ENCODE assay signal across 1 cellular context in the genomic region with DNA sequence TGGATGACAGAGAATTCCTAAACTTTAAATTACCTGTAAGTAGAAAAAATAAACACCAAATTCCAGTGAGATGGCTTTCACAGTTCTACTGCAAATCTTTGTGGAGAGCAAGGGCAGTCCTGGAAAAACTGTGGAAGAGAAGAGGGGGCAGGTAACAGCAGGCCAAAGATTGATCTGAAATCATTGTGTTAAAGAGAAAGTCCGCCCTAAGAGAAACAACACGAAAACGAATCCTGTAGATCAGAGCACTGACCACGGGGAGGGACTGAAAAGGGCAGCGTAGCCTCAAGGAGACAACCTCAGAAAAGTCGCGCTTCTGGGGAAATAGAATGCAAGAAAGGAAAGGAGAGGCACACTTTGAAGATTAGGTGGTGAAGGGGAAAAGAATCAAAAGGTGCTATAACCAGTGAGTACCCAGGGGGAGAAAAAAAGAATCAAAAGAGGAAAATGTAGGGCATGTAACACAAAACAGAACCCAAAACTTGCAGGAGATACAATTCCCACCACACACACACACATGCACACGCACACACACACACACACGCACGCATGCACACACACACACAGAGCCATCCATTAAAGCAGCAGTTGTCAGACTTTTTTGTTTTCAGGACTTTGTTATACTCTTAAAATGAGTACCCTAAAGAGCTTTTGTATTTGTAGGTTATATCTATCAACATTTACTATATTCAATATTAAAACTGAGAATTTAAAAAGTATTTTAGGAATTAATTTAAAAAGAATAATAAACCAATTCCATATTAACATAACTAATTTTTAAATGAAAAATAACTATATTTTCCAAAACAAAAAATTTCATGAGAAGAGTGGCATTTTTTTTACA.
TF ChIP-seq lines count a peak whose summit lies in the region.

No MANE protein-coding gene starts in this region.

TF ChIP-seq in GM23338, 12 proteins besides CTCF, POLR2A, EP300 and RAD21 (continued from another document):
- TF ChIP-seq, protein P1, sequence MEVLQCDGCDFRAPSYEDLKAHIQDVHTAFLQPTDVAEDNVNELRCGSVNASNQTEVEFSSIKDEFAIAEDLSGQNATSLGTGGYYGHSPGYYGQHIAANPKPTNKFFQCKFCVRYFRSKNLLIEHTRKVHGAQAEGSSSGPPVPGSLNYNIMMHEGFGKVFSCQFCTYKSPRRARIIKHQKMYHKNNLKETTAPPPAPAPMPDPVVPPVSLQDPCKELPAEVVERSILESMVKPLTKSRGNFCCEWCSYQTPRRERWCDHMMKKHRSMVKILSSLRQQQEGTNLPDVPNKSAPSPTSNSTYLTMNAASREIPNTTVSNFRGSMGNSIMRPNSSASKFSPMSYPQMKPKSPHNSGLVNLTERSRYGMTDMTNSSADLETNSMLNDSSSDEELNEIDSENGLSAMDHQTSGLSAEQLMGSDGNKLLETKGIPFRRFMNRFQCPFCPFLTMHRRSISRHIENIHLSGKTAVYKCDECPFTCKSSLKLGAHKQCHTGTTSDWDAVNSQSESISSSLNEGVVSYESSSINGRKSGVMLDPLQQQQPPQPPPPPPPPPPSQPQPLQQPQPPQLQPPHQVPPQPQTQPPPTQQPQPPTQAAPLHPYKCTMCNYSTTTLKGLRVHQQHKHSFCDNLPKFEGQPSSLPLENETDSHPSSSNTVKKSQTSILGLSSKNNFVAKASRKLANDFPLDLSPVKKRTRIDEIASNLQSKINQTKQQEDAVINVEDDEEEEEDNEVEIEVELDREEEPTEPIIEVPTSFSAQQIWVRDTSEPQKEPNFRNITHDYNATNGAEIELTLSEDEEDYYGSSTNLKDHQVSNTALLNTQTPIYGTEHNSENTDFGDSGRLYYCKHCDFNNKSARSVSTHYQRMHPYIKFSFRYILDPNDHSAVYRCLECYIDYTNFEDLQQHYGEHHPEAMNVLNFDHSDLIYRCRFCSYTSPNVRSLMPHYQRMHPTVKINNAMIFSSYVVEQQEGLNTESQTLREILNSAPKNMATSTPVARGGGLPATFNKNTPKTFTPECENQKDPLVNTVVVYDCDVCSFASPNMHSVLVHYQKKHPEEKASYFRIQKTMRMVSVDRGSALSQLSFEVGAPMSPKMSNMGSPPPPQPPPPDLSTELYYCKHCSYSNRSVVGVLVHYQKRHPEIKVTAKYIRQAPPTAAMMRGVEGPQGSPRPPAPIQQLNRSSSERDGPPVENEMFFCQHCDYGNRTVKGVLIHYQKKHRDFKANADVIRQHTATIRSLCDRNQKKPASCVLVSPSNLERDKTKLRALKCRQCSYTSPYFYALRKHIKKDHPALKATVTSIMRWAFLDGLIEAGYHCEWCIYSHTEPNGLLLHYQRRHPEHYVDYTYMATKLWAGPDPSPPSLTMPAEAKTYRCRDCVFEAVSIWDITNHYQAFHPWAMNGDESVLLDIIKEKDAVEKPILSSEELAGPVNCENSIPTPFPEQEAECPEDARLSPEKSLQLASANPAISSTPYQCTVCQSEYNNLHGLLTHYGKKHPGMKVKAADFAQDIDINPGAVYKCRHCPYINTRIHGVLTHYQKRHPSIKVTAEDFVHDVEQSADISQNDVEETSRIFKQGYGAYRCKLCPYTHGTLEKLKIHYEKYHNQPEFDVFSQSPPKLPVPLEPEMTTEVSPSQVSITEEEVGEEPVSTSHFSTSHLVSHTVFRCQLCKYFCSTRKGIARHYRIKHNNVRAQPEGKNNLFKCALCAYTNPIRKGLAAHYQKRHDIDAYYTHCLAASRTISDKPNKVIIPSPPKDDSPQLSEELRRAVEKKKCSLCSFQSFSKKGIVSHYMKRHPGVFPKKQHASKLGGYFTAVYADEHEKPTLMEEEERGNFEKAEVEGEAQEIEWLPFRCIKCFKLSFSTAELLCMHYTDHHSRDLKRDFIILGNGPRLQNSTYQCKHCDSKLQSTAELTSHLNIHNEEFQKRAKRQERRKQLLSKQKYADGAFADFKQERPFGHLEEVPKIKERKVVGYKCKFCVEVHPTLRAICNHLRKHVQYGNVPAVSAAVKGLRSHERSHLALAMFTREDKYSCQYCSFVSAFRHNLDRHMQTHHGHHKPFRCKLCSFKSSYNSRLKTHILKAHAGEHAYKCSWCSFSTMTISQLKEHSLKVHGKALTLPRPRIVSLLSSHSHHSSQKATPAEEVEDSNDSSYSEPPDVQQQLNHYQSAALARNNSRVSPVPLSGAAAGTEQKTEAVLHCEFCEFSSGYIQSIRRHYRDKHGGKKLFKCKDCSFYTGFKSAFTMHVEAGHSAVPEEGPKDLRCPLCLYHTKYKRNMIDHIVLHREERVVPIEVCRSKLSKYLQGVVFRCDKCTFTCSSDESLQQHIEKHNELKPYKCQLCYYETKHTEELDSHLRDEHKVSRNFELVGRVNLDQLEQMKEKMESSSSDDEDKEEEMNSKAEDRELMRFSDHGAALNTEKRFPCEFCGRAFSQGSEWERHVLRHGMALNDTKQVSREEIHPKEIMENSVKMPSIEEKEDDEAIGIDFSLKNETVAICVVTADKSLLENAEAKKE (CRISPR knock-in tag; IDR thresholded peaks at IDR 0.05) = no peak
- TF ChIP-seq STAT1 (IDR thresholded peaks at IDR 0.05; ENCODE audit: unreplicated experiment) (no peak), EZH2 (IDR thresholded peaks at IDR 0.05; ENCODE audit: low read depth, unreplicated experiment) (no peak), JUNB (IDR thresholded peaks at IDR 0.05; ENCODE audit: unreplicated experiment) (no peak), ZNF114 (CRISPR knock-in tag; IDR thresholded peaks at IDR 0.05) (no peak), EZH2phosphoT487 (IDR thresholded peaks at IDR 0.05; ENCODE audit: unreplicated experiment) (no peak), NANOG (IDR thresholded peaks at IDR 0.05; ENCODE audit: borderline replicate concordance) (no peak)
- TF ChIP-seq, protein P2, sequence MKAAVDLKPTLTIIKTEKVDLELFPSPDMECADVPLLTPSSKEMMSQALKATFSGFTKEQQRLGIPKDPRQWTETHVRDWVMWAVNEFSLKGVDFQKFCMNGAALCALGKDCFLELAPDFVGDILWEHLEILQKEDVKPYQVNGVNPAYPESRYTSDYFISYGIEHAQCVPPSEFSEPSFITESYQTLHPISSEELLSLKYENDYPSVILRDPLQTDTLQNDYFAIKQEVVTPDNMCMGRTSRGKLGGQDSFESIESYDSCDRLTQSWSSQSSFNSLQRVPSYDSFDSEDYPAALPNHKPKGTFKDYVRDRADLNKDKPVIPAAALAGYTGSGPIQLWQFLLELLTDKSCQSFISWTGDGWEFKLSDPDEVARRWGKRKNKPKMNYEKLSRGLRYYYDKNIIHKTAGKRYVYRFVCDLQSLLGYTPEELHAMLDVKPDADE (IDR thresholded peaks at IDR 0.05) = no peak
- TF ChIP-seq, protein P3, sequence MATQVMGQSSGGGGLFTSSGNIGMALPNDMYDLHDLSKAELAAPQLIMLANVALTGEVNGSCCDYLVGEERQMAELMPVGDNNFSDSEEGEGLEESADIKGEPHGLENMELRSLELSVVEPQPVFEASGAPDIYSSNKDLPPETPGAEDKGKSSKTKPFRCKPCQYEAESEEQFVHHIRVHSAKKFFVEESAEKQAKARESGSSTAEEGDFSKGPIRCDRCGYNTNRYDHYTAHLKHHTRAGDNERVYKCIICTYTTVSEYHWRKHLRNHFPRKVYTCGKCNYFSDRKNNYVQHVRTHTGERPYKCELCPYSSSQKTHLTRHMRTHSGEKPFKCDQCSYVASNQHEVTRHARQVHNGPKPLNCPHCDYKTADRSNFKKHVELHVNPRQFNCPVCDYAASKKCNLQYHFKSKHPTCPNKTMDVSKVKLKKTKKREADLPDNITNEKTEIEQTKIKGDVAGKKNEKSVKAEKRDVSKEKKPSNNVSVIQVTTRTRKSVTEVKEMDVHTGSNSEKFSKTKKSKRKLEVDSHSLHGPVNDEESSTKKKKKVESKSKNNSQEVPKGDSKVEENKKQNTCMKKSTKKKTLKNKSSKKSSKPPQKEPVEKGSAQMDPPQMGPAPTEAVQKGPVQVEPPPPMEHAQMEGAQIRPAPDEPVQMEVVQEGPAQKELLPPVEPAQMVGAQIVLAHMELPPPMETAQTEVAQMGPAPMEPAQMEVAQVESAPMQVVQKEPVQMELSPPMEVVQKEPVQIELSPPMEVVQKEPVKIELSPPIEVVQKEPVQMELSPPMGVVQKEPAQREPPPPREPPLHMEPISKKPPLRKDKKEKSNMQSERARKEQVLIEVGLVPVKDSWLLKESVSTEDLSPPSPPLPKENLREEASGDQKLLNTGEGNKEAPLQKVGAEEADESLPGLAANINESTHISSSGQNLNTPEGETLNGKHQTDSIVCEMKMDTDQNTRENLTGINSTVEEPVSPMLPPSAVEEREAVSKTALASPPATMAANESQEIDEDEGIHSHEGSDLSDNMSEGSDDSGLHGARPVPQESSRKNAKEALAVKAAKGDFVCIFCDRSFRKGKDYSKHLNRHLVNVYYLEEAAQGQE (IDR thresholded peaks at IDR 0.05; ENCODE audit: unreplicated experiment) = no peak
